ENCODE assay signal across 1 cellular context in genomic region chr14:105532111-105532623, GRCh38.
TF ChIP-seq lines count a peak whose summit lies in the region.

No MANE protein-coding gene starts in this region.

TF ChIP-seq in HepG2, 621 proteins besides CTCF, POLR2A, EP300 and RAD21 (continues in another document):
- TF ChIP-seq MTF2 (CRISPR knock-in tag; IDR thresholded peaks at IDR 0.05; ENCODE audit: borderline replicate concordance): no peak
- no peak for TF ChIP-seq ZNF816 (CRISPR knock-in tag; IDR thresholded peaks at IDR 0.05; ENCODE audit: borderline replicate concordance)
- TF ChIP-seq EHMT2 (IDR thresholded peaks at IDR 0.05; ENCODE audit: borderline replicate concordance, low read depth, low read length): no peak
- no peak for TF ChIP-seq ZBED4 (CRISPR knock-in tag; IDR thresholded peaks at IDR 0.05; ENCODE audit: borderline replicate concordance)
- TF ChIP-seq ATF3 (CRISPR knock-in tag; IDR thresholded peaks at IDR 0.05): no peak
- no peak for TF ChIP-seq E2F1 (CRISPR knock-in tag; IDR thresholded peaks at IDR 0.05)
- no peak for TF ChIP-seq ZNF441 (CRISPR knock-in tag; IDR thresholded peaks at IDR 0.05; ENCODE audit: borderline replicate concordance)
- TF ChIP-seq NFAT5 (CRISPR knock-in tag; IDR thresholded peaks at IDR 0.05): no peak
- TF ChIP-seq KDM2A (CRISPR knock-in tag; IDR thresholded peaks at IDR 0.05; ENCODE audit: borderline replicate concordance, low read depth): peak; percentile 17; the same call in 1 of the 2 replicates
- TF ChIP-seq ZNF350 (CRISPR knock-in tag; IDR thresholded peaks at IDR 0.05; ENCODE audit: borderline replicate concordance, low read depth): no peak
- TF ChIP-seq ONECUT2 (CRISPR knock-in tag; IDR thresholded peaks at IDR 0.05): no peak
- TF ChIP-seq ZBTB33 (CRISPR knock-in tag; IDR thresholded peaks at IDR 0.05): no peak
- no peak for TF ChIP-seq ZNF616 (CRISPR knock-in tag; IDR thresholded peaks at IDR 0.05; ENCODE audit: low read depth)
- TF ChIP-seq CENPBD1 (CRISPR knock-in tag; IDR thresholded peaks at IDR 0.05; ENCODE audit: borderline replicate concordance, low read depth): no peak
- TF ChIP-seq XRCC5 (optimal IDR thresholded peaks at IDR 0.05; ENCODE audit: low read length): no peak
- peak; percentile 80 for TF ChIP-seq AGO1 (IDR thresholded peaks at IDR 0.05; ENCODE audit: low read depth, low read length, poor library complexity, severe bottlenecking)
- TF ChIP-seq MEIS1 (CRISPR knock-in tag; IDR thresholded peaks at IDR 0.05; ENCODE audit: borderline replicate concordance): no peak
- no peak for TF ChIP-seq HMG20B (CRISPR knock-in tag; conservative IDR thresholded peaks at IDR 0.05)
- TF ChIP-seq KLF6 (CRISPR knock-in tag; IDR thresholded peaks at IDR 0.05): no peak
- TF ChIP-seq ZNF850 (CRISPR knock-in tag; conservative IDR thresholded peaks at IDR 0.05): no peak
- TF ChIP-seq TAF1 (CRISPR knock-in tag; IDR thresholded peaks at IDR 0.05): no peak
- TF ChIP-seq KDM1A (CRISPR knock-in tag; IDR thresholded peaks at IDR 0.05): no peak
- 0 out of 2 replicates have a peak, but pooled peaks have one; percentile 12 for TF ChIP-seq PCBP1 (IDR thresholded peaks at IDR 0.05; ENCODE audit: borderline replicate concordance, low read depth, low read length)
- no peak for TF ChIP-seq SNAPC4 (CRISPR knock-in tag; IDR thresholded peaks at IDR 0.05)
- TF ChIP-seq ESRRA (CRISPR knock-in tag; IDR thresholded peaks at IDR 0.05; ENCODE audit: low read depth): no peak
- TF ChIP-seq RBM39 (IDR thresholded peaks at IDR 0.05; ENCODE audit: low read depth, low read length, poor library complexity, severe bottlenecking): no peak
- no peak for TF ChIP-seq NONO (IDR thresholded peaks at IDR 0.05)
- TF ChIP-seq NONO (CRISPR knock-in tag; conservative IDR thresholded peaks at IDR 0.05): peak; percentile 46; the same call in 1 of the 2 replicates
- no peak for TF ChIP-seq MNT (IDR thresholded peaks at IDR 0.05)
- TF ChIP-seq IRX3 (CRISPR knock-in tag; IDR thresholded peaks at IDR 0.05; ENCODE audit: borderline replicate concordance, low read depth): no peak
- TF ChIP-seq ZC3H13 (CRISPR knock-in tag; IDR thresholded peaks at IDR 0.05): 0 out of 2 replicates have a peak, but pooled peaks have one; percentile 43
- no peak for TF ChIP-seq RFX3 (CRISPR knock-in tag; IDR thresholded peaks at IDR 0.05)
- no peak for TF ChIP-seq PRMT3 (CRISPR knock-in tag; IDR thresholded peaks at IDR 0.05; ENCODE audit: borderline replicate concordance, low read depth)
- TF ChIP-seq ZNF484 (CRISPR knock-in tag; IDR thresholded peaks at IDR 0.05; ENCODE audit: borderline replicate concordance, low read depth): no peak
- TF ChIP-seq ZNF703 (CRISPR knock-in tag; IDR thresholded peaks at IDR 0.05; ENCODE audit: borderline replicate concordance): no peak
